Comparison of ENCODE assay signal across 23 cellular contexts in the genomic region with DNA sequence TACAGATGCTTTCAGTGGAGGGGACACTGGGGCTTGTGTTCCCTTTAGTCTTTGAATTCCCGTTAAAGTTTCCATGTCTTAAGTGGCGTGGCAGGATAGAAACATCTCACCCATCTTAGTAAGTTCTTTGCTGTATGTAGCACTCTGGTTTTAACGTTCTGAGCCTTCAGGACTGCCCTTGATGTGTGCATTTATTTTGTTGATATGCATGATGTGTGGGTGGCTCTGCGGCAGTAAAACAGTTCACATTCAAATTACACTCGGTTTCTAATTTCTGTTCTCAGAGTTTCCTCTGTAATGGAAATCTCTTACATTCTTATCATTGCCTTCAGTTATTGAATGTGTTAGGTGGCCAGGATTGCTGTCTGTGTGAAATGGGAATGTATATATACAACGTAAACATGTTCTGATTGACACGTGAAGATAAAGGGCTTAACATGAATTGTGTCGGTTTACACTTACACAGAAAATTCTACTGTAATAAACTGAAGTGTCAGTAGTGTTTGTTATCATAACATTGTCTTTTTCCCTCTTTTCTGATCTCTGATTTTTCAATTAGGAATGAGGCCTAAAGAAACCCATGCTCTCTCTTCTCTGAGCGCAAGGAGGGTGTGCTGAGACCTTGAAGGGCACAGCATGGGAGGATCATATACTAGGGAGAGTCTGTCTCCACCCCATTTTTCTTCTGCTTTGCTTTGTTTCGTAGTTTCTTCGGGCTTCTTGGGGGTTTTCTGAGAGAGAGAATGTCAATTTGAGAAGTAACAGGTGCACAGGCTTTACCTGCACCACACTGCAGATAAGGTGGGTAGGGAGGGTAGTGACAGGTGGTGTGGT. TPM values are rescaled to one million over a fixed set of nuclear protein-coding genes. Genes with fewer than 3 reads are reported as not detected.
A peak's percentile ranks its signal among the peaks of the same experiment; 100 is the strongest.
DNase-seq lines count a peak whose midpoint lies in the region; ATAC-seq and TF ChIP-seq lines count a peak whose summit lies in the region.
"Had no signal": no experiment of that assay in that cellular context is flagged by ENCODE, and none has a peak within 500 bp of the region (broad histone marks: within the 10 kb centered on the region; RNA-seq: fewer than 3 reads in every experiment).

No MANE protein-coding gene starts in this region.

- no peaks in the 10 kb centered on the region for H3F3A ChIP-seq in GM23338 (replicated peaks; ENCODE audit: low read depth)

- BruUV-seq in Caco-2 (replicated peaks; lab: Mats Ljungman, UMichigan) = no TSS peak

- H3K4me1 ChIP-seq in GM23338 (ENCODE audit: insufficient read depth) = peaks cover 80% of the 10 kb centered on the region
- H3K4me1 ChIP-seq in mucosa of descending colon (ENCODE audit: low read depth) = peaks cover 10% of the 10 kb centered on the region
- peaks cover 10 to 57% (median 22%) of the 10 kb centered on the region in 3 donors for H3K4me1 ChIP-seq in esophagus squamous epithelium
- H3K4me1 ChIP-seq in Caco-2 = no peaks in the 10 kb centered on the region

- H3K27ac ChIP-seq in GM23338 (ENCODE audit: low read depth) = peak overlapping the region; percentile 58
- no peak overlapping the region for H3K27ac ChIP-seq in esophagus squamous epithelium
- H3K27ac ChIP-seq: PC-9, SJSA1, uterus had no signal

- POLR2A ChIA-PET in Caco-2 (lab: Charles Lee) = no interaction called here

- peak overlapping the region; percentile 33 for H3K4me2 ChIP-seq in GM23338
- H3K4me2 ChIP-seq: PC-9, smooth muscle cell had no signal

- no peaks in the 10 kb centered on the region for H3K9me3 Mint-ChIP-seq in T-helper 2 cell treated with Interferon-gamma antibody and Interleukin-4, amounts not matched to agents 5 μg/mL and 100 μg/mL, for 36 hours
- no peaks in the 10 kb centered on the region for H3K9me3 Mint-ChIP-seq in GM23338
- H3K9me3 Mint-ChIP-seq in activated T-helper 17 cell treated with anti-CD3 and anti-CD28 coated beads, Interleukin-2, amount 50 U/mL, for 72 hours = no peaks in the 10 kb centered on the region
- no peaks in the 10 kb centered on the region for H3K9me3 Mint-ChIP-seq in Caco-2 (ENCODE audit: unreplicated experiment)
- H3K9me3 Mint-ChIP-seq: dendritic cell treated with granulocyte-macrophage colony-stimulating factor and Interleukin-4, amounts not matched to agents 40 ng/mL and 50 ng/mL, for 4 days had no signal

- no peak for TF ChIP-seq CTCF in GM23338 (conservative IDR thresholded peaks at IDR 0.05; ENCODE audit: low read depth in 2 of 2)
- TF ChIP-seq CTCF in mucosa of descending colon (IDR thresholded peaks at IDR 0.05) = no peak
- no peak for TF ChIP-seq CTCF in esophagus squamous epithelium (IDR thresholded peaks at IDR 0.05)
- TF ChIP-seq CTCF in Caco-2 (IDR thresholded peaks at IDR 0.05; ENCODE audit: insufficient read depth in 1 of 2, low read depth in 1 of 2, low read length in 1 of 2, severe bottlenecking in 1 of 2, unreplicated experiment in 1 of 2) = no peak

- ATAC-seq in GM23338 (peak; percentile 35), mucosa of descending colon (peak; percentile 65)
- ATAC-seq in activated T-helper 17 cell treated with anti-CD3 and anti-CD28 coated beads, Interleukin-2, amount 50 U/mL, for 72 hours (replicated peaks) = peak; percentile 66

- WGBS in esophagus squamous epithelium, 2 donors = 61 to 68% methylated on average over 11 of the region's 11 CpGs

- H4K20me1 ChIP-seq in GM23338 (replicated peaks; ENCODE audit: insufficient read depth) = peaks cover 80% of the 10 kb centered on the region

- intact Hi-C loops in mucosa of descending colon (cut with DNase I, micrococcal nuclease) (no loop called here), esophagus squamous epithelium (cut with DNase I) (no loop called here), Caco-2 (cut with micrococcal nuclease; ENCODE audit: unreplicated experiment) (no loop called here)

- no peaks in the 10 kb centered on the region for H3K9me3 ChIP-seq in mucosa of descending colon
- H3K9me3 ChIP-seq in esophagus squamous epithelium = no peaks in the 10 kb centered on the region
- no peaks in the 10 kb centered on the region for H3K9me3 ChIP-seq in Caco-2
- H3K9me3 ChIP-seq: SJSA1, uterus had no signal

- CTCF ChIA-PET in Caco-2 (lab: Charles Lee) = no interaction called here

- H2AFZ ChIP-seq in GM23338 = no peak overlapping the region
- H2AFZ ChIP-seq: PC-9 had no signal

- peaks cover 30% of the 10 kb centered on the region for H3K4me1 Mint-ChIP-seq in T-helper 2 cell treated with Interferon-gamma antibody and Interleukin-4, amounts not matched to agents 5 μg/mL and 100 μg/mL, for 36 hours (ENCODE audit: low read depth)
- H3K4me1 Mint-ChIP-seq in GM23338 = peaks cover 59% of the 10 kb centered on the region
- H3K4me1 Mint-ChIP-seq in activated T-helper 17 cell treated with anti-CD3 and anti-CD28 coated beads, Interleukin-2, amount 50 U/mL, for 72 hours = peaks cover 18% of the 10 kb centered on the region
- H3K4me1 Mint-ChIP-seq in Caco-2 (ENCODE audit: low read depth, unreplicated experiment) = peaks cover 29% of the 10 kb centered on the region

- peak overlapping the region; percentile 6 for H3K4me3 Mint-ChIP-seq in T-helper 2 cell treated with Interferon-gamma antibody and Interleukin-4, amounts not matched to agents 5 μg/mL and 100 μg/mL, for 36 hours
- H3K4me3 Mint-ChIP-seq in GM23338 = no peak overlapping the region; the same call in 2 of the 3 replicates
- peak overlapping the region; percentile 41 for H3K4me3 Mint-ChIP-seq in activated T-helper 17 cell treated with anti-CD3 and anti-CD28 coated beads, Interleukin-2, amount 50 U/mL, for 72 hours
- H3K4me3 Mint-ChIP-seq in Caco-2 (ENCODE audit: unreplicated experiment) = no peak overlapping the region
- H3K4me3 Mint-ChIP-seq: dendritic cell treated with granulocyte-macrophage colony-stimulating factor and Interleukin-4, amounts not matched to agents 40 ng/mL and 50 ng/mL, for 4 days had no signal

- no peak for TF ChIP-seq POLR2A in esophagus squamous epithelium (IDR thresholded peaks at IDR 0.05)

- no peaks in the 10 kb centered on the region for H3K27me3 Mint-ChIP-seq in T-helper 2 cell treated with Interferon-gamma antibody and Interleukin-4, amounts not matched to agents 5 μg/mL and 100 μg/mL, for 36 hours (ENCODE audit: low read depth)
- peaks cover 2% of the 10 kb centered on the region for H3K27me3 Mint-ChIP-seq in GM23338 (ENCODE audit: insufficient read depth, low read depth, poor library complexity)
- H3K27me3 Mint-ChIP-seq in activated T-helper 17 cell treated with anti-CD3 and anti-CD28 coated beads, Interleukin-2, amount 50 U/mL, for 72 hours = no peaks in the 10 kb centered on the region
- H3K27me3 Mint-ChIP-seq in Caco-2 (ENCODE audit: insufficient read depth, unreplicated experiment) = no peaks in the 10 kb centered on the region
- H3K27me3 Mint-ChIP-seq: dendritic cell treated with granulocyte-macrophage colony-stimulating factor and Interleukin-4, amounts not matched to agents 40 ng/mL and 50 ng/mL, for 4 days had no signal

- H3K36me3 ChIP-seq in GM23338 (ENCODE audit: insufficient read depth) (no peaks in the 10 kb centered on the region), mucosa of descending colon (ENCODE audit: low read depth) (no peaks in the 10 kb centered on the region), esophagus squamous epithelium (no peaks in the 10 kb centered on the region), Caco-2 (ENCODE audit: control insufficient read depth, insufficient read depth, low read length) (no peaks in the 10 kb centered on the region)
- H3K36me3 ChIP-seq: SJSA1, uterus had no signal

- H3K79me2 ChIP-seq in GM23338 (replicated peaks; ENCODE audit: insufficient read depth) = peaks cover 100% of the 10 kb centered on the region

- H3K27ac Mint-ChIP-seq in T-helper 2 cell treated with Interferon-gamma antibody and Interleukin-4, amounts not matched to agents 5 μg/mL and 100 μg/mL, for 36 hours = peak overlapping the region; percentile 27
- H3K27ac Mint-ChIP-seq in GM23338 (peak overlapping the region; percentile 51), Caco-2 (ENCODE audit: unreplicated experiment) (no peak overlapping the region)
- peak overlapping the region; percentile 47 for H3K27ac Mint-ChIP-seq in activated T-helper 17 cell treated with anti-CD3 and anti-CD28 coated beads, Interleukin-2, amount 50 U/mL, for 72 hours
- H3K27ac Mint-ChIP-seq: dendritic cell treated with granulocyte-macrophage colony-stimulating factor and Interleukin-4, amounts not matched to agents 40 ng/mL and 50 ng/mL, for 4 days had no signal

- H3K9me2 ChIP-seq in GM23338 (ENCODE audit: insufficient read depth) = no peaks in the 10 kb centered on the region

- DNase-seq in T-helper 2 cell treated with Interferon-gamma antibody and Interleukin-4, amounts not matched to agents 5 μg/mL and 100 μg/mL, for 36 hours (ENCODE audit: low spot score) = peak; percentile 42
- no peak for DNase-seq in T-helper 2 cell
- no peak for DNase-seq in GM23338 (ENCODE audit: low spot score)
- DNase-seq in mucosa of descending colon = no peak
- DNase-seq in esophagus squamous epithelium (lab: John Stamatoyannopoulos, UW) = no peak
- no peak for DNase-seq in Caco-2
- no peak for DNase-seq in NCI-H82 (lab: John Stamatoyannopoulos, UW)
- DNase-seq: 8988T; activated CD4-positive, CD25-positive, alpha-beta regulatory T cell treated with anti-CD3 and anti-CD28 coated beads, Interleukin-2, amount 50 U/mL, for 72 hours; C1 segment of cervical spinal cord; DMS153; foreskin fibroblast; GF-D8; HCEC 1CT; hypothalamus; NCI-H2227 treated with DMSO at 0.1 percent for 48 hours; PC-9; stimulated activated CD4-positive, alpha-beta T cell treated with anti-CD3 and anti-CD28 coated beads, Interleukin-4, amount 100 ng/mL, for 4 hours; uterus had no signal

- no peaks in the 10 kb centered on the region for H3K36me3 Mint-ChIP-seq in T-helper 2 cell treated with Interferon-gamma antibody and Interleukin-4, amounts not matched to agents 5 μg/mL and 100 μg/mL, for 36 hours (ENCODE audit: low read depth)
- H3K36me3 Mint-ChIP-seq in GM23338 (ENCODE audit: low read depth) (no peaks in the 10 kb centered on the region), Caco-2 (ENCODE audit: insufficient read depth, unreplicated experiment) (no peaks in the 10 kb centered on the region)
- H3K36me3 Mint-ChIP-seq in activated T-helper 17 cell treated with anti-CD3 and anti-CD28 coated beads, Interleukin-2, amount 50 U/mL, for 72 hours (ENCODE audit: low read depth) = no peaks in the 10 kb centered on the region

- H3K4me3 ChIP-seq in GM23338 (peak overlapping the region; percentile 18; the same call in 1 of the 2 replicates), mucosa of descending colon (no peak overlapping the region), esophagus squamous epithelium (no peak overlapping the region), Caco-2 (ENCODE audit: low read depth, low read length) (no peak overlapping the region)
- H3K4me3 ChIP-seq: PC-9, SJSA1, smooth muscle cell, uterus had no signal

- H3K27me3 ChIP-seq in GM23338 (ENCODE audit: insufficient read depth) (no peaks in the 10 kb centered on the region), esophagus squamous epithelium (no peaks in the 10 kb centered on the region), Caco-2 (replicated peaks; ENCODE audit: control insufficient read depth, insufficient read depth, low read length) (no peaks in the 10 kb centered on the region)
- H3K27me3 ChIP-seq: uterus had no signal

RNA-seq across cellular contexts. Expression of a gene that starts 51.5 kb away (rescaled TPM):
- total RNA-seq in GM23338 (2014; rRNA removed; shearing (Covaris generic)) = 92.2 and 95.6 TPM in 2 replicates
- polyA plus RNA-seq in GM23338 (2016; fragmentation: Nextera tagmentation; extraction: Ambion mirVana) = 20.0 and 20.4 TPM in 2 replicates
- total RNA-seq in activated T-helper 17 cell treated with anti-CD3 and anti-CD28 coated beads, Interleukin-2, amount 50 U/mL, for 72 hours = 10 to 100 TPM in 1 of 2 donors, 1 to 10 TPM in 1; 4.6 to 33.8 TPM
- total RNA-seq in mucosa of descending colon = 10 to 100 TPM; 34.7 to 65.2 (median 47.7) TPM
- total RNA-seq in esophagus squamous epithelium = 10 to 100 TPM; 20.5 to 54.8 (median 40.4) TPM
- 51.6 and 57.4 TPM in 2 replicates for total RNA-seq in Caco-2 (2022)

Comparison
In these comparisons a context has a peak if more than half of its experiments do, and no peak if none do; other contexts are left out.
1. H3K4me3 Mint-ChIP-seq: peak in T-helper 2 cell treated with Interferon-gamma antibody and Interleukin-4, amounts not matched to agents 5 μg/mL and 100 μg/mL, for 36 hours (single experiment) and activated T-helper 17 cell treated with anti-CD3 and anti-CD28 coated beads, Interleukin-2, amount 50 U/mL, for 72 hours (single experiment); none in GM23338 (single experiment) and Caco-2 (single experiment).
2. Peak in every context shown above with its lines, with median percentiles within 50 percentile points of each other: ATAC-seq.